In the genomic region with DNA sequence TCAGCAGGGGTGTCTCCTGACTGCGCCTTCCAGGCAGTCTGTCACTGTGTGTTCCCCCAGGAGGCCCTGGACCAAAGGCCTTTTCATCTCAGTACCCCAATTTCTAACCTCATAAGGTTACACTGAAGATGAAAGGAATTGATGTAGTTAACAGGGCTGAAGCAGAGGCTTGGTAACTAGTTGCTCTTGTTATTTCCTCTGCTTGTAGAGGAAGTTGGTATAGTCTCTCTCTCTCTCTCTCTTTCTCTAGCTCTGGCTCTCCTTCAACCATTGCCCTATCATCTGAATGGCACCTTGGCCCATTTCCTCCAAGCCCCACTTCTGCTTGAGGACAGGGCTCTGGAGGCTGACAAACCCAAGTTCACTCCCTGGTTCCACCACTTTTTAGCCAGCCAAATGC, we compare ENCODE assay signal across 22 cellular contexts.
A peak's percentile ranks its signal among the peaks of the same experiment; 100 is the strongest.
DNase-seq lines count a peak whose midpoint lies in the region; ATAC-seq lines count a peak whose summit lies in the region.
"Had no signal": no experiment of that assay in that cellular context is flagged by ENCODE, and none has a peak within 500 bp of the region (broad histone marks: within the 10 kb centered on the region; RNA-seq: fewer than 3 reads in every experiment).

No MANE protein-coding gene starts in this region.

- H3K4me1 Mint-ChIP-seq in T-helper 2 cell treated with Interferon-gamma antibody and Interleukin-4, amounts not matched to agents 5 μg/mL and 100 μg/mL, for 36 hours (ENCODE audit: low read depth), result peaks cover 28% of the 10 kb centered on the region
- peaks cover 16% of the 10 kb centered on the region for H3K4me1 Mint-ChIP-seq in activated naive CD8-positive, alpha-beta T cell treated with anti-CD3 and anti-CD28 coated beads, Interleukin-2, amount 10 ng/mL, durations not matched to agents 7 days and 5 days
- peaks cover 8% of the 10 kb centered on the region for H3K4me1 Mint-ChIP-seq in activated naive CD8-positive, alpha-beta T cell treated with anti-CD3 and anti-CD28 coated beads for 36 hours
- H3K4me1 Mint-ChIP-seq in activated CD8-positive, alpha-beta T cell treated with anti-CD3 and anti-CD28 coated beads, Interleukin-2, amount 10 ng/mL, durations not matched to agents 7 days and 5 days (ENCODE audit: low read depth), result peaks cover 18% of the 10 kb centered on the region
- H3K4me1 Mint-ChIP-seq in stimulated activated effector memory CD8-positive, alpha-beta T cell treated with anti-CD3 and anti-CD28 coated beads, Interleukin-12 subunit alpha, Interleukin-12 subunit beta, amount 100 ng/mL, for 72 hours, result peaks cover 13% of the 10 kb centered on the region
- H3K4me1 Mint-ChIP-seq: IgD-negative memory B cell had no signal

- DNase-seq in T-helper 2 cell treated with Interferon-gamma antibody and Interleukin-4, amounts not matched to agents 5 μg/mL and 100 μg/mL, for 36 hours (ENCODE audit: low spot score), result no peak
- DNase-seq in T-helper 2 cell (no peak), SW 1271 (lab: John Stamatoyannopoulos, UW) (no peak), NCI-H2171 (lab: John Stamatoyannopoulos, UW) (no peak)
- DNase-seq in activated naive CD8-positive, alpha-beta T cell treated with anti-CD3 and anti-CD28 coated beads, Interleukin-2, amount 10 ng/mL, durations not matched to agents 7 days and 5 days, result no peak
- DNase-seq in activated naive CD8-positive, alpha-beta T cell treated with anti-CD3 and anti-CD28 coated beads for 36 hours, result no peak
- no peak for DNase-seq in activated CD8-positive, alpha-beta T cell treated with anti-CD3 and anti-CD28 coated beads, Interleukin-2, amount 10 ng/mL, durations not matched to agents 7 days and 5 days
- no peak for DNase-seq in stimulated activated effector memory CD8-positive, alpha-beta T cell treated with anti-CD3 and anti-CD28 coated beads, Interleukin-12 subunit alpha, Interleukin-12 subunit beta, amount 100 ng/mL, for 72 hours (ENCODE audit: low spot score in 2 of 2)
- DNase-seq: DMS153, GF-D8, GM23248, Kasumi-1, MM.1S, NCI-H1092, NCI-H146, NCI-H2029 treated with DMSO at 0.1 percent for 48 hours, NCI-H446 treated with DMSO at 0.1 percent for 48 hours, NCI-H69 had no signal

- peaks cover 9% of the 10 kb centered on the region for H3K36me3 Mint-ChIP-seq in T-helper 2 cell treated with Interferon-gamma antibody and Interleukin-4, amounts not matched to agents 5 μg/mL and 100 μg/mL, for 36 hours (ENCODE audit: low read depth)
- no peaks in the 10 kb centered on the region for H3K36me3 Mint-ChIP-seq in activated naive CD8-positive, alpha-beta T cell treated with anti-CD3 and anti-CD28 coated beads, Interleukin-2, amount 10 ng/mL, durations not matched to agents 7 days and 5 days
- peaks cover 4% of the 10 kb centered on the region for H3K36me3 Mint-ChIP-seq in activated naive CD8-positive, alpha-beta T cell treated with anti-CD3 and anti-CD28 coated beads for 36 hours
- H3K36me3 Mint-ChIP-seq in activated CD8-positive, alpha-beta T cell treated with anti-CD3 and anti-CD28 coated beads, Interleukin-2, amount 10 ng/mL, durations not matched to agents 7 days and 5 days (ENCODE audit: low read depth), result no peaks in the 10 kb centered on the region
- H3K36me3 Mint-ChIP-seq in stimulated activated effector memory CD8-positive, alpha-beta T cell treated with anti-CD3 and anti-CD28 coated beads, Interleukin-12 subunit alpha, Interleukin-12 subunit beta, amount 100 ng/mL, for 72 hours, result no peaks in the 10 kb centered on the region
- H3K36me3 Mint-ChIP-seq: CD14-positive monocyte, IgD-negative memory B cell had no signal

- H3K27ac Mint-ChIP-seq in T-helper 2 cell treated with Interferon-gamma antibody and Interleukin-4, amounts not matched to agents 5 μg/mL and 100 μg/mL, for 36 hours, result peak overlapping the region; percentile 81
- peak overlapping the region; percentile 43 for H3K27ac Mint-ChIP-seq in activated naive CD8-positive, alpha-beta T cell treated with anti-CD3 and anti-CD28 coated beads, Interleukin-2, amount 10 ng/mL, durations not matched to agents 7 days and 5 days
- H3K27ac Mint-ChIP-seq in activated naive CD8-positive, alpha-beta T cell treated with anti-CD3 and anti-CD28 coated beads for 36 hours, result no peak overlapping the region
- peak overlapping the region; percentile 79 for H3K27ac Mint-ChIP-seq in activated CD8-positive, alpha-beta T cell treated with anti-CD3 and anti-CD28 coated beads, Interleukin-2, amount 10 ng/mL, durations not matched to agents 7 days and 5 days
- H3K27ac Mint-ChIP-seq in stimulated activated effector memory CD8-positive, alpha-beta T cell treated with anti-CD3 and anti-CD28 coated beads, Interleukin-12 subunit alpha, Interleukin-12 subunit beta, amount 100 ng/mL, for 72 hours, result peak overlapping the region; percentile 55
- H3K27ac Mint-ChIP-seq: IgD-negative memory B cell had no signal

- peak; percentile 78 for ATAC-seq in activated naive CD8-positive, alpha-beta T cell treated with anti-CD3 and anti-CD28 coated beads, Interleukin-2, amount 10 ng/mL, durations not matched to agents 7 days and 5 days (ENCODE audit: low read depth)
- ATAC-seq in activated CD8-positive, alpha-beta T cell treated with anti-CD3 and anti-CD28 coated beads, Interleukin-2, amount 10 ng/mL, durations not matched to agents 7 days and 5 days, result no peak
- no peak for ATAC-seq in stimulated activated effector memory CD8-positive, alpha-beta T cell treated with anti-CD3 and anti-CD28 coated beads, Interleukin-12 subunit alpha, Interleukin-12 subunit beta, amount 100 ng/mL, for 72 hours
- ATAC-seq: GM12878, Panc1 had no signal

- H3K27me3 Mint-ChIP-seq in T-helper 2 cell treated with Interferon-gamma antibody and Interleukin-4, amounts not matched to agents 5 μg/mL and 100 μg/mL, for 36 hours (ENCODE audit: low read depth), result no peaks in the 10 kb centered on the region
- no peaks in the 10 kb centered on the region for H3K27me3 Mint-ChIP-seq in activated naive CD8-positive, alpha-beta T cell treated with anti-CD3 and anti-CD28 coated beads, Interleukin-2, amount 10 ng/mL, durations not matched to agents 7 days and 5 days
- H3K27me3 Mint-ChIP-seq in activated naive CD8-positive, alpha-beta T cell treated with anti-CD3 and anti-CD28 coated beads for 36 hours, result no peaks in the 10 kb centered on the region
- no peaks in the 10 kb centered on the region for H3K27me3 Mint-ChIP-seq in activated CD8-positive, alpha-beta T cell treated with anti-CD3 and anti-CD28 coated beads, Interleukin-2, amount 10 ng/mL, durations not matched to agents 7 days and 5 days (ENCODE audit: low read depth)

- POLR2A ChIA-PET in activated naive CD8-positive, alpha-beta T cell treated with anti-CD3 and anti-CD28 coated beads, Interleukin-2, amount 10 ng/mL, durations not matched to agents 7 days and 5 days (lab: Charles Lee), result no interaction called here
- POLR2A ChIA-PET in activated CD8-positive, alpha-beta T cell treated with anti-CD3 and anti-CD28 coated beads, Interleukin-2, amount 10 ng/mL, durations not matched to agents 7 days and 5 days (lab: Charles Lee), result no interaction called here

- CTCF ChIA-PET in activated CD8-positive, alpha-beta T cell treated with anti-CD3 and anti-CD28 coated beads, Interleukin-2, amount 10 ng/mL, durations not matched to agents 7 days and 5 days (lab: Charles Lee), result no interaction called here

- no peaks in the 10 kb centered on the region for H3K9me3 Mint-ChIP-seq in T-helper 2 cell treated with Interferon-gamma antibody and Interleukin-4, amounts not matched to agents 5 μg/mL and 100 μg/mL, for 36 hours
- H3K9me3 Mint-ChIP-seq in activated naive CD8-positive, alpha-beta T cell treated with anti-CD3 and anti-CD28 coated beads, Interleukin-2, amount 10 ng/mL, durations not matched to agents 7 days and 5 days, result no peaks in the 10 kb centered on the region
- no peaks in the 10 kb centered on the region for H3K9me3 Mint-ChIP-seq in activated naive CD8-positive, alpha-beta T cell treated with anti-CD3 and anti-CD28 coated beads for 36 hours
- H3K9me3 Mint-ChIP-seq in activated CD8-positive, alpha-beta T cell treated with anti-CD3 and anti-CD28 coated beads, Interleukin-2, amount 10 ng/mL, durations not matched to agents 7 days and 5 days (ENCODE audit: insufficient read depth), result no peaks in the 10 kb centered on the region
- H3K9me3 Mint-ChIP-seq in stimulated activated effector memory CD8-positive, alpha-beta T cell treated with anti-CD3 and anti-CD28 coated beads, Interleukin-12 subunit alpha, Interleukin-12 subunit beta, amount 100 ng/mL, for 72 hours, result no peaks in the 10 kb centered on the region
- H3K9me3 Mint-ChIP-seq: CD14-positive monocyte, IgD-negative memory B cell had no signal

- no peak overlapping the region for H3K4me3 Mint-ChIP-seq in T-helper 2 cell treated with Interferon-gamma antibody and Interleukin-4, amounts not matched to agents 5 μg/mL and 100 μg/mL, for 36 hours
- no peak overlapping the region for H3K4me3 Mint-ChIP-seq in activated naive CD8-positive, alpha-beta T cell treated with anti-CD3 and anti-CD28 coated beads, Interleukin-2, amount 10 ng/mL, durations not matched to agents 7 days and 5 days
- no peak overlapping the region for H3K4me3 Mint-ChIP-seq in activated naive CD8-positive, alpha-beta T cell treated with anti-CD3 and anti-CD28 coated beads for 36 hours
- H3K4me3 Mint-ChIP-seq in activated CD8-positive, alpha-beta T cell treated with anti-CD3 and anti-CD28 coated beads, Interleukin-2, amount 10 ng/mL, durations not matched to agents 7 days and 5 days, result no peak overlapping the region
- no peak overlapping the region for H3K4me3 Mint-ChIP-seq in stimulated activated effector memory CD8-positive, alpha-beta T cell treated with anti-CD3 and anti-CD28 coated beads, Interleukin-12 subunit alpha, Interleukin-12 subunit beta, amount 100 ng/mL, for 72 hours
- H3K4me3 Mint-ChIP-seq: CD14-positive monocyte, IgD-negative memory B cell had no signal
